ENCODE assay signal across 8 cellular contexts in the genomic region with DNA sequence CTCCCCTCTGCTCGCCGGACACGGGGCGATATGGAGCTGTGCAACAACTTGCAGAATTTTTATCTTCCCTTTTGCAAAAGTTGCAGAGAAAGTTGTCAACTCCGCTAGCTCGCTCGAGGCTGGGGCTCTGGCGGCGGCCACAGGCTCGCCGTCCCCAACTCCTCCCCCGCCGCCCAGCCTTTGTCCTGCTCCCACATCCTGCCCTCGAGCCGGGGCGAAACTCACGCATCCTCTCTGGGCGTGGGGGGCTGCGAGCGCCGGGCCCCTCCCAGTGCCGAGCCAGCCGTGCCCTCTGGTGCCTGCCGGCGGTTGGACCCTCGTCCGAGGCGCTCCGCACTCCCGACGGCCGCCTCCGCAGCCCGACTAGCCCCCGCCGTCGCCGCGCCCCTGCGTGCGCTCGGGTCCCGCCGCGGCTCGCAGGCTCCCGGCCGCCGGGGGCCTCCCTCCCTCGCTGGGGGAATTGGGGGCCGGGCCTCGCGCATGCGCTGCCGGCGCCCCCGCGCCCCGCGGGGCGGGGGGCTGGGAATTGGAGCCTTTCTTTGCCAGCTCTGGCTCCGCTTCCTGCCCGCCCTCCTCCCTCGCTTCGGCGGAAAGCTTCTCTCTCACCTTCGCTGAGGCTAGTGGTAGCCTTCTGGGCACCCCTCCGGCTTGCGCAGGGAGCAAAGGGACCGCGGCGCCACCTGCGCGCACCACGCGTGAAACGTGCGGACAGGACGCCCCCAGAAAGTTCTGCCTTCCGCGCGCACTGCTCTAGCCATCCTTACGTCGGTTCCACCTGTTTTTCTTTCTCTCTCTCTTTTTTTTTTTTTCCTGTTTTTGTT. TPM values are rescaled to one million over a fixed set of nuclear protein-coding genes. Genes with fewer than 3 reads are reported as not detected.
DNase-seq lines count a peak whose midpoint lies in the region; ATAC-seq lines count a peak whose summit lies in the region.

A gene with protein sequence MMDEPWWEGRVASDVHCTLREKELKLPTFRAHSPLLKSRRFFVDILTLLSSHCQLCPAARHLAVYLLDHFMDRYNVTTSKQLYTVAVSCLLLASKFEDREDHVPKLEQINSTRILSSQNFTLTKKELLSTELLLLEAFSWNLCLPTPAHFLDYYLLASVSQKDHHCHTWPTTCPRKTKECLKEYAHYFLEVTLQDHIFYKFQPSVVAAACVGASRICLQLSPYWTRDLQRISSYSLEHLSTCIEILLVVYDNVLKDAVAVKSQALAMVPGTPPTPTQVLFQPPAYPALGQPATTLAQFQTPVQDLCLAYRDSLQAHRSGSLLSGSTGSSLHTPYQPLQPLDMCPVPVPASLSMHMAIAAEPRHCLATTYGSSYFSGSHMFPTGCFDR (minus strand): TSS at position 426 of the 821 bp plus-strand sequence. CDS start 641 bp downstream, outside the sequence.

- intact Hi-C loops in left ventricle myocardium superior (cut with micrococcal nuclease): no loop called here

- peak; percentile 75 to 87 for DNase-seq in NCI-H524 (lab: John Stamatoyannopoulos, UW)
- no peak for DNase-seq in NCI-H524 treated with DMSO at 0.1 percent for 48 hours (lab: John Stamatoyannopoulos, UW)
- DNase-seq in NCI-H2196 treated with DMSO at 0.1 percent for 48 hours (lab: John Stamatoyannopoulos, UW; ENCODE audit: unreplicated experiment): peak; percentile 65
- peak in 41 of 58 donors; percentile 6 to 57 (median 26) for DNase-seq in anterior cingulate cortex (lab: John Stamatoyannopoulos, UW)
- DNase-seq in left ventricle myocardium superior: peak; percentile 80
- DNase-seq in pons (ENCODE audit: low spot score): peak; percentile 26

- ATAC-seq in HG02642 (IDR thresholded peaks at IDR 0.05; ENCODE audit: poor library complexity, unreplicated experiment): peak; percentile 40
- ATAC-seq in left ventricle myocardium superior: peak; percentile 87
- ATAC-seq in HG02571 (IDR thresholded peaks at IDR 0.05; ENCODE audit: unreplicated experiment): no peak

RNA-seq across cellular contexts. Expression of the gene that starts here (rescaled TPM):
- total RNA-seq in left ventricle myocardium superior: 9.1 TPM
